In genomic region chr22:38505595-38506117, GRCh38 we compare ENCODE assay signal across 8 cellular contexts. TPM values are rescaled to one million over a fixed set of nuclear protein-coding genes. Genes with fewer than 3 reads are reported as not detected.
DNase-seq lines count a peak whose midpoint lies in the region; ATAC-seq, FAIRE-seq and TF ChIP-seq lines count a peak whose summit lies in the region.

No MANE protein-coding gene starts in this region.

- no peaks in the 10 kb centered on the region for H3K9me3 ChIP-seq in Peyer's patch
- no peaks in the 10 kb centered on the region for H3K9me3 ChIP-seq in left ventricle myocardium inferior (replicated peaks)
- no peaks in the 10 kb centered on the region for H3K9me3 ChIP-seq in prostate gland
- no peaks in the 10 kb centered on the region for H3K9me3 ChIP-seq in uterus

- no peak for FAIRE-seq in GM18507 (lab: Jason Lieb, UNC)

- H3K4me3 ChIP-seq in Peyer's patch (peak overlapping the region; percentile 72 to 91 (median 84)), left ventricle myocardium inferior (peak overlapping the region; percentile 93), prostate gland (peak overlapping the region; percentile 87 to 88), uterus (peak overlapping the region; percentile 86 to 97)

- peak overlapping the region; percentile 97 to 99 (median 98) for H3K27ac ChIP-seq in Peyer's patch
- peak overlapping the region; percentile 100 for H3K27ac ChIP-seq in left ventricle myocardium inferior (replicated peaks)
- H3K27ac ChIP-seq in prostate gland = peak overlapping the region; percentile 100
- peak overlapping the region; percentile 99 to 100 for H3K27ac ChIP-seq in uterus

- TF ChIP-seq POLR2A in Peyer's patch (IDR thresholded peaks at IDR 0.05) (peak; percentile 31 to 35), prostate gland (IDR thresholded peaks at IDR 0.05) (peak; percentile 41), uterus (IDR thresholded peaks at IDR 0.05) (peak in 1 of 2 donors; percentile 59)

- in situ Hi-C loops in ACHN (cut with HindIII; ENCODE audit: low pct_ligation_motif_present, low pct_unique_long_range_greater_than_20kb, low sequenced_read_pairs) = no loop called here

- peaks cover 0 to 42% (median 13%) of the 10 kb centered on the region in 4 donors for H3K4me1 ChIP-seq in Peyer's patch
- peaks cover 63% of the 10 kb centered on the region for H3K4me1 ChIP-seq in left ventricle myocardium inferior
- H3K4me1 ChIP-seq in prostate gland (replicated peaks) = no peaks in the 10 kb centered on the region
- H3K4me1 ChIP-seq in uterus = peaks cover 0 to 9% of the 10 kb centered on the region in 2 donors

- intact Hi-C loops in left ventricle myocardium inferior (cut with micrococcal nuclease) = no loop called here
- intact Hi-C loops in prostate gland (cut with DNase I) = loop anchor here (2.0 to 10.0 kb wide), 2 partner anchors 65 to 199 kb away; partner anchors contain the start of genes DMC1, GTPBP1 and JOSD1
- intact Hi-C loops in uterus (cut with DNase I; ENCODE audit: low total_unique reads) = no loop called here

- DNase-seq in ACHN = peak; percentile 50
- peak; percentile 12 for DNase-seq in GM18507 (ENCODE audit: extremely low spot score, insufficient read length, low read depth)
- DNase-seq in Peyer's patch = peak; percentile 59 to 89 (median 83)
- DNase-seq in amniotic epithelial cell (ENCODE audit: low read depth) = peak; percentile 55
- peak; percentile 85 for DNase-seq in left ventricle myocardium inferior
- peak; percentile 65 for DNase-seq in prostate gland (ENCODE audit: low spot score)
- DNase-seq in uterus = peak; percentile 72 to 81

- H3K36me3 ChIP-seq in Peyer's patch (peaks cover 0 to 15% (median 0%) of the 10 kb centered on the region in 3 donors), left ventricle myocardium inferior (peaks cover 22% of the 10 kb centered on the region), prostate gland (no peaks in the 10 kb centered on the region), uterus (no peaks in the 10 kb centered on the region)

- H3K27me3 ChIP-seq in Peyer's patch (no peaks in the 10 kb centered on the region), left ventricle myocardium inferior (ENCODE audit: low read depth) (no peaks in the 10 kb centered on the region), prostate gland (replicated peaks; ENCODE audit: insufficient read depth) (no peaks in the 10 kb centered on the region), uterus (no peaks in the 10 kb centered on the region)

- under 1% methylated on average over 63 of the region's 63 CpGs for WGBS in prostate gland

- ATAC-seq in HG03064 (IDR thresholded peaks at IDR 0.05; ENCODE audit: low read depth, unreplicated experiment) = peak; percentile 35

- TF ChIP-seq CTCF in Peyer's patch (IDR thresholded peaks at IDR 0.05) = no peak
- TF ChIP-seq CTCF in left ventricle myocardium inferior (IDR thresholded peaks at IDR 0.05; ENCODE audit: borderline replicate concordance) = no peak
- TF ChIP-seq CTCF in prostate gland (IDR thresholded peaks at IDR 0.05) = no peak
- TF ChIP-seq CTCF in uterus (IDR thresholded peaks at IDR 0.05) = no peak

RNA-seq across cellular contexts. Expression of gene DDX17, which starts 0.5 kb away (rescaled TPM):
- total RNA-seq in Peyer's patch (100 to 1,000 TPM; 583 to 733 (median 616) TPM), left ventricle myocardium inferior (228 TPM), prostate gland (100 to 1,000 TPM; 374 to 600 TPM), uterus (100 to 1,000 TPM; 441 to 971 (median 665) TPM)

RNA-seq across cellular contexts. Expression of gene KDELR3, which starts 37.8 kb away (rescaled TPM):
- total RNA-seq in Peyer's patch (10 to 100 TPM in 3 of 4 donors, 1 to 10 TPM in 1; 2.5 to 20.0 (median 16.6) TPM), left ventricle myocardium inferior (6.0 TPM), prostate gland (10 to 100 TPM; 13.8 to 25.4 TPM), uterus (10 to 100 TPM in 1 of 4 donors, 1 to 10 TPM in 1, under 1 TPM in 1, not detected in 1; 0.77 to 43.1 (median 4.7) TPM)

RNA-seq across cellular contexts. Expression of gene KCNJ4, which starts 50.7 kb away (rescaled TPM):
- total RNA-seq in Peyer's patch (not detected), left ventricle myocardium inferior (45.7 TPM), prostate gland (1 to 10 TPM in 1 of 2 donors, not detected in 1; 3.2 TPM), uterus (1 to 10 TPM in 1 of 4 donors, under 1 TPM in 1, not detected in 2; 0.21 to 1.1 TPM)

Comparison
In these comparisons a context has a peak if more than half of its experiments do, and no peak if none do; other contexts are left out.
1. Peak in every context shown above with its lines: DNase-seq, ATAC-seq, H3K4me3 ChIP-seq and H3K27ac ChIP-seq.
2. DNase-seq: peak in every context shown above with its lines; median percentile 85 in left ventricle myocardium inferior; 83 in Peyer's patch; 76 in uterus; 65 in prostate gland; 55 in amniotic epithelial cell; 50 in ACHN; 12 in GM18507.
3. RNA of gene KCNJ4, which starts 50.7 kb away (total RNA-seq): 45.7 TPM in left ventricle myocardium inferior (single experiment); 3.2 TPM in prostate gland, 0.21 to 1.1 TPM in uterus and not detected in Peyer's patch; every median in the first group is over 10 times any median in the second.